Comparison of ENCODE assay signal across 8 cellular contexts in the genomic region with DNA sequence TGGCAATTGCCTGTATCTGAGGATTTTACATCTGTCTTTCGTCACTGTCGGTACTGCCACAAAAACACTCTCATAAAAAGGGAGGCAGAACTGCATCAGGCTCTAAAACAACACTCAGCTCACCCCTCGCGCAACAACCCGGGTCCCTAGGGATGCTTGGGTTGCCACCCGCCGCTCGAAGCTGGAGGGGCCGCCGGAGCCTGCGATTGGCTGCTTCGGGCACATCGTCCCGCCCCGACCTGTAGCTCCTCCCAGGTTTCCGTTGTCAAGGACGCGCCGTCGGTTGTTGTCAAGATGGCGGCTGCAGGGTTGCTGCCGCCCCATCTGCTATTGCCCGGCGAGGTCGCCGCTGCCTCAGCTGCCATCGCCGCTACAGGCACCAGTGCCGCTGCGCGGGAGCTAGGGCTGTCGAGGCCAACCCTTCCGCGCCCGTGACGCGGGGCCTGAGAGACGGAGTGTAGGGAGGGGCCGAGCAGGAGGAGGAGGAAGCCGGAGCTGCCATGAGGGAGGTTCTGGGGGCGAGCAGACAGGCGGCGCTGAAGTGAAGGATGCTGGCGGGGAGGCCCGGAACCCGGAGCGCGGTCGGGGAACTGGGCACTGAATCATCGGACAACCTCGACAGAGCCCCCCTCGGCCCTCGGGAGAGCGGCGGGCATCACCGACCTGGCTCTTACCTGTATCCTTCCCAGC. TPM values are rescaled to one million over a fixed set of nuclear protein-coding genes. Genes with fewer than 3 reads are reported as not detected.
DNase-seq lines count a peak whose midpoint lies in the region; ATAC-seq and TF ChIP-seq lines count a peak whose summit lies in the region.

A gene with protein sequence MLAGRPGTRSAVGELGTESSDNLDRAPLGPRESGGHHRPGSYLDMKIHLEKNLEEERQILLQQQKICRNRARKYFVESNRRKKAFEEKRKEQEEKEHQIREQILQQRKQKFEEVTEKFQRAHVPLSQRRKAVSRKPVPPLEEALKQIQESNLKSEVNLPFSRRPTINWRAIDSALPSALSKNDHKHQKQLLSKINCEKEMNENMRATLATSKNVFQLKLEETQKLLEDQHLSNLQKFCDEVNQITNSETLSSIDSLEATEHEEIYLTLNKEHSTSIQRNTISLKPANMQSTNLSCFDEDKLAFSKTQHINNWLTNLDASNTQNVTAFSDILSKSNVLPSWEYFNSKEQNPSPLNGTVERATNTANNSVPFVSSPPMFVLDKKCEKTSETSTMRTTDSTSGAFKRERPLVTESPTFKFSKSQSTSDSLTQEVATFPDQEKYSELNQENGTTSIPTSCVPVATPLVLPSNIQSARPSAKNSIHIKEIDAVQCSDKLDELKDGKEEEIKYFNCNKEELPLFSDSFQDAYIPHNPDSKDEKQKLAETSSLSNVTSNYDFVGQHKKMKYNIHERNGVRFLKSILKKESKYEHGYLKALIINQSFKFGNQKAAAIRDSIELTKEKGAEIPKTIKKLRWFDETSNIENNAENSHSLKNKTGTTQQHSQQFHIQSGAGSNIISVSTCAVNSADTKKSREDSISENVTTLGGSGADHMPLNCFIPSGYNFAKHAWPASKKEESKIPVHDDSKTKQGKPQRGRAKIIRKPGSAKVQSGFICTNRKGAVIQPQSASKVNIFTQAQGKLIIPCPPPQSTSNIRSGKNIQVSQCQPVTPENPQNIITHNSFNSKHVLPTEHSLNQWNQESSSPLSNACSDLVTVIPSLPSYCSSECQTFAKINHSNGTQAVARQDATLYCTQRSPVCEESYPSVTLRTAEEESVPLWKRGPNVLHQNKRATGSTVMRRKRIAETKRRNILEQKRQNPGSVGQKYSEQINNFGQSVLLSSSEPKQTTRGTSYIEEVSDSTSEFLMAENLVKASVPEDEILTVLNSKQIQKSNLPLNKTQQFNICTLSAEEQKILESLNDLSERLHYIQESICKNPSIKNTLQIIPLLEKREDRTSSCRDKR (plus strand): TSS at position 274 of the 690 bp plus-strand sequence. CDS start 275 bp downstream, at position 549.

- H3K27me3 ChIP-seq in BE2C, result no peaks in the 10 kb centered on the region

- DNase-seq in BE2C, result peak; percentile 97
- DNase-seq in NCI-H69 (lab: John Stamatoyannopoulos, UW), result peak; percentile 90
- DNase-seq in activated CD8-positive, alpha-beta memory T cell treated with anti-CD3 and anti-CD28 coated beads for 1 hour (ENCODE audit: extremely low read depth in 1 of 2, low read depth in 1 of 2), result peak; percentile 85 to 88
- peak; percentile 89 for DNase-seq in effector CD8-positive, alpha-beta T cell (lab: John Stamatoyannopoulos, UW)
- peak; percentile 94 to 96 for DNase-seq in lung microvascular endothelial cell (ENCODE audit: low read depth in 2 of 2)
- DNase-seq in stimulated activated CD4-positive, alpha-beta T cell treated with anti-CD3 and anti-CD28 coated beads, TNF-alpha, amount 100 ng/mL, for 4 hours (ENCODE audit: low read depth in 3 of 3), result peak; percentile 84 to 89 (median 85)

- peak; percentile 53 for TF ChIP-seq CTCF in BE2C (IDR thresholded peaks at IDR 0.05; ENCODE audit: low read depth, low read length)

- no peaks in the 10 kb centered on the region for H3K9me3 ChIP-seq in BE2C

- peak; percentile 98 for ATAC-seq in GM19351 (IDR thresholded peaks at IDR 0.05; ENCODE audit: unreplicated experiment)
- peak; percentile 99 for ATAC-seq in HG03520 (IDR thresholded peaks at IDR 0.05; ENCODE audit: unreplicated experiment)

- H3K4me1 ChIP-seq in BE2C, result 0 out of 2 replicates have a peak, but pooled peaks cover 5% of the 10 kb centered on the region

- no peaks in the 10 kb centered on the region for H3K36me3 ChIP-seq in BE2C

- H3K4me3 ChIP-seq in BE2C (ENCODE audit: low read depth, low read length), result peak within 1 kb of the TSS; percentile 87

RNA-seq across cellular contexts. Expression of the gene that starts here (rescaled TPM):
- 0.43 TPM for polyA plus RNA-seq in BE2C (2012; ENCODE audit: insufficient read depth, insufficient read length, low read depth)
- 0.40 and 0.65 TPM in 2 replicates for total RNA-seq in lung microvascular endothelial cell

Comparison
In these comparisons a context has a peak if more than half of its experiments do, and no peak if none do; other contexts are left out.
1. Peak in every context shown above with its lines: DNase-seq, ATAC-seq and H3K4me3 ChIP-seq.
2. Peak in DNase-seq in lung microvascular endothelial cell; RNA of the gene not detected or under 1 TPM.